25 cellular contexts compared by ENCODE assay signal in the genomic region with DNA sequence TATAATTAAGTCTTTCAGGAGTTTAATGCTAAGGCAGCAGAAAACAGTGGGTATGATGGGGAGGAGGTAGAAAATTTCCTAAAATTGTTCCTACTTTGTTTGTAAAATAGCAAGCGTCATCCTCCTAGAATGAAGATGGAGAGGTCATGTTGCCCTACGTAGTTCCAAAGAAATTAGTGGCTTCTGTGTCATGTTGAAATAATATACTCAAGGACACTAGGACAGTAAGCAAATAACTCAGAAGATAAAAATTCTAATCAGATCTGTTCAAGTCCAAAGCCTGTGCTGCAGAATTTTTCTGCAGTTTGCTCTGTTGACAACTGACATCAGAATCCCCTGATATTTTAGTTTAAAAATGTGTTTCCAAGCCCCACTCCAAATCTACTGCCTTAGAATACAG.
"Had no signal": no experiment of that assay in that cellular context is flagged by ENCODE, and none has a peak within 500 bp of the region (broad histone marks: within the 10 kb centered on the region; RNA-seq: fewer than 3 reads in every experiment).

No MANE protein-coding gene starts in this region.

- H3K4me1 ChIP-seq: colonic mucosa, esophagus muscularis mucosa, esophagus squamous epithelium, foreskin keratinocyte, gastrocnemius medialis, gastroesophageal sphincter, heart left ventricle, heart right ventricle had no signal

- H3K27me3 ChIP-seq: colonic mucosa, esophagus squamous epithelium, foreskin keratinocyte, gastrocnemius medialis, gastroesophageal sphincter, heart left ventricle had no signal

- H3K4me3 ChIP-seq: colonic mucosa, coronary artery, dorsolateral prefrontal cortex, esophagus muscularis mucosa, esophagus squamous epithelium, gastrocnemius medialis, gastroesophageal sphincter, heart left ventricle, heart right ventricle had no signal

- H3K27me3 Mint-ChIP-seq: dendritic cell treated with granulocyte-macrophage colony-stimulating factor and Interleukin-4, amounts not matched to agents 40 ng/mL and 50 ng/mL, for 4 days had no signal

- ATAC-seq: effector memory CD8-positive, alpha-beta T cell; esophagus mucosa; foreskin keratinocyte; gastrocnemius medialis; gastroesophageal sphincter; heart left ventricle; heart right ventricle had no signal

- DNase-seq: colonic mucosa; cortex of kidney; dermis blood vessel endothelial cell; dorsolateral prefrontal cortex; effector CD4-positive, alpha-beta T cell; effector CD8-positive, alpha-beta T cell; effector memory CD4-positive, alpha-beta T cell; effector memory CD8-positive, alpha-beta T cell; endodermal cell; erythroblast; esophagus squamous epithelium; foreskin fibroblast; foreskin keratinocyte; foreskin melanocyte; gastrocnemius medialis; glutamatergic neuron; head of caudate nucleus; heart left ventricle; heart right ventricle had no signal

- H3K9me3 Mint-ChIP-seq: dendritic cell treated with granulocyte-macrophage colony-stimulating factor and Interleukin-4, amounts not matched to agents 40 ng/mL and 50 ng/mL, for 4 days; effector memory CD8-positive, alpha-beta T cell; endodermal cell had no signal

- H3K36me3 ChIP-seq: colonic mucosa, esophagus muscularis mucosa, esophagus squamous epithelium, gastrocnemius medialis, gastroesophageal sphincter, heart left ventricle, heart right ventricle had no signal

- H3K27ac ChIP-seq: colonic mucosa, coronary artery, dorsolateral prefrontal cortex, epithelial cell of prostate, esophagus muscularis mucosa, esophagus squamous epithelium, foreskin keratinocyte, gastrocnemius medialis, gastroesophageal sphincter, heart left ventricle, heart right ventricle had no signal

- H3K27ac Mint-ChIP-seq: dendritic cell treated with granulocyte-macrophage colony-stimulating factor and Interleukin-4, amounts not matched to agents 40 ng/mL and 50 ng/mL, for 4 days; effector memory CD8-positive, alpha-beta T cell; endodermal cell had no signal

- H3K4me3 Mint-ChIP-seq: dendritic cell treated with granulocyte-macrophage colony-stimulating factor and Interleukin-4, amounts not matched to agents 40 ng/mL and 50 ng/mL, for 4 days; effector memory CD8-positive, alpha-beta T cell; endodermal cell had no signal

- H3K4me1 Mint-ChIP-seq: endodermal cell had no signal

- H3K9me3 ChIP-seq: colonic mucosa, esophagus muscularis mucosa, esophagus squamous epithelium, gastrocnemius medialis, gastroesophageal sphincter, heart left ventricle, heart right ventricle had no signal
